13 cellular contexts compared by ENCODE assay signal in the genomic region with DNA sequence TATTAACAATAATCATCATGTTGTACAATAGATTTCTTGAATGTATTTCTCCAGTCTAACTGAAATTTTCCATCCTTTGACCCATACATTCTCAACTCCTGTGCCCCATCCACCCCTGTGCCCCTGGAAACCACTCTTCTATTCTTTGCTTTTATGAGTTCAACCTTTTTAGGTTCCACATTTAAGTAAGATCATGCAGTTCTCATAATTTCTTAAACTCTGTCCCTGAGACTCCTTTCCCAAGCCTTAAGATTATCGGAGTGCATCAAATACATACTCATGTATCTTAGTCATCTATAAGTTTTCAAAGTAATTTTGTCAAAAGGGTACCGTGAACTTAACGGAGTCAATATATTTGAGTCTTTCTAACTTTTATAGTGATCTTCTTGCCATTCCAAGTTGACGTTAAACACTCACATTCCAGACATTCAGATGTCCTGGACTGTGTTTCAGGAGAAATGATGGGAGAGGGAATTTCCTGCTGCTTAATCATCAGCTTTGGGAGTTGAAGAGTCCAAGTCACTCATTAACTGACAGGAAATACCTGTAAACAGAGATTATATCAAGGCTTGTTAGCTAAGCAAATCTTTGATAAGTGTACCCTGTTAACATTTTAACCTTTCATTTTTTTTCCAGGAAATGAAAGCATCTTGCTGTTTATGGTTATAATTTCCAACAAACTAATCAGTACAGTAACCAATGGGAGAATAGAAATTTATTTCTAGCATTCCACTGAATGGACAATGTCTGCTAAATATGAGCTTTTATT.
DNase-seq lines count a peak whose midpoint lies in the region; ATAC-seq, FAIRE-seq and TF ChIP-seq lines count a peak whose summit lies in the region.
"Had no signal": no experiment of that assay in that cellular context is flagged by ENCODE, and none has a peak within 500 bp of the region (broad histone marks: within the 10 kb centered on the region; RNA-seq: fewer than 3 reads in every experiment).

No MANE protein-coding gene starts in this region.

- WGBS in spleen, 5 donors = 56 to 86% (median 66%) methylated on average over 4 of the region's 4 CpGs

- H3K9me3 ChIP-seq in HUES48 (ENCODE audit: control insufficient read depth, insufficient read depth, low read length) (no peaks in the 10 kb centered on the region), lower lobe of right lung (no peaks in the 10 kb centered on the region), spleen (no peaks in the 10 kb centered on the region)

- H3K9ac ChIP-seq in HUES48 (ENCODE audit: low read depth, low read length) = no peak overlapping the region

- no peak for TF ChIP-seq CTCF in AG04449 (IDR thresholded peaks at IDR 0.05; ENCODE audit: insufficient read depth, low read length, missing control alignments)
- no peak for TF ChIP-seq CTCF in bronchial epithelial cell (IDR thresholded peaks at IDR 0.05; ENCODE audit: insufficient read depth, low read length, severe bottlenecking)
- no peak for TF ChIP-seq CTCF in lower lobe of right lung (IDR thresholded peaks at IDR 0.05)
- TF ChIP-seq CTCF in spleen (IDR thresholded peaks at IDR 0.05 in 8 of 11, conservative IDR thresholded peaks at IDR 0.05 in 3 of 11) = no peak

- H3K36me3 ChIP-seq in HUES48 (ENCODE audit: control insufficient read depth, insufficient read depth, low read length) (no peaks in the 10 kb centered on the region), bronchial epithelial cell (ENCODE audit: control insufficient read depth, insufficient read depth, low read length) (peaks cover 1% of the 10 kb centered on the region), lower lobe of right lung (no peaks in the 10 kb centered on the region), spleen (no peaks in the 10 kb centered on the region)

- ATAC-seq in lower lobe of right lung = peak; percentile 66 to 88
- ATAC-seq in GM18498 (IDR thresholded peaks at IDR 0.05; ENCODE audit: unreplicated experiment) = no peak
- no peak for ATAC-seq in GM19395 (IDR thresholded peaks at IDR 0.05; ENCODE audit: unreplicated experiment)

- POLR2A ChIA-PET in AG04449 (lab: Yijun Ruan, JAX) = no interaction called here

- FAIRE-seq in bronchial epithelial cell (lab: Jason Lieb, UNC) (no peak), frontal cortex (lab: Jason Lieb, UNC) (no peak)

- no peak overlapping the region; the same call in 1 of the 2 replicates for H3K4me3 ChIP-seq in AG04449 (ENCODE audit: low read depth, low read length)
- no peak overlapping the region for H3K4me3 ChIP-seq in HUES48 (ENCODE audit: low read depth, low read length)
- no peak overlapping the region for H3K4me3 ChIP-seq in bronchial epithelial cell (ENCODE audit: low read depth, low read length)
- no peak overlapping the region for H3K4me3 ChIP-seq in lower lobe of right lung
- H3K4me3 ChIP-seq in spleen = no peak overlapping the region
- H3K4me3 ChIP-seq: skin epidermis had no signal

- CTCF ChIA-PET in AG04449 (lab: Yijun Ruan, JAX) = interaction anchor here (0.6 to 2.1 kb wide), 3 partner anchors 12 to 219 kb away, joined by 3 to 5 read pairs (median 4); no protein-coding TSS in a partner anchor

- intact Hi-C loops in lower lobe of right lung (cut with DNase I) = no loop called here
- intact Hi-C loops in spleen (cut with DNase I; ENCODE audit: low total_unique reads) = no loop called here

- H3K4me1 ChIP-seq in HUES48 (ENCODE audit: control insufficient read depth, insufficient read depth, low read length) = peaks cover 25% of the 10 kb centered on the region
- H3K4me1 ChIP-seq in lower lobe of right lung = peaks cover 39% of the 10 kb centered on the region
- peaks cover 0 to 28% (median 3%) of the 10 kb centered on the region in 6 donors for H3K4me1 ChIP-seq in spleen

- no peak for TF ChIP-seq POLR2A in spleen (IDR thresholded peaks at IDR 0.05)

- H3K27me3 ChIP-seq in HUES48 (ENCODE audit: control insufficient read depth, insufficient read depth, low read length) (no peaks in the 10 kb centered on the region), bronchial epithelial cell (ENCODE audit: control insufficient read depth, insufficient read depth, low read length) (no peaks in the 10 kb centered on the region), lower lobe of right lung (ENCODE audit: low read depth) (no peaks in the 10 kb centered on the region), spleen (replicated peaks in 1 of 7) (no peaks in the 10 kb centered on the region)

- H3K27ac ChIP-seq in HUES48 (ENCODE audit: low read depth, low read length) (peak overlapping the region; percentile 46), lower lobe of right lung (no peak overlapping the region), spleen (no peak overlapping the region)

- DNase-seq in AG04449 (ENCODE audit: low read depth, low spot score) (peak; percentile 91), bronchial epithelial cell (ENCODE audit: low read depth) (peak; percentile 92), lower lobe of right lung (no peak), frontal cortex (ENCODE audit: low spot score in 2 of 2) (no peak), spleen (no peak)
- DNase-seq: activated naive CD8-positive, alpha-beta T cell treated with anti-CD3 and anti-CD28 coated beads for 36 hours; CD8-positive, alpha-beta memory T cell; hippocampal formation; NCI-H2081 had no signal

Comparison
In these comparisons a context has a peak if more than half of its experiments do, and no peak if none do; other contexts are left out.
1. DNase-seq: peak in AG04449 (single experiment) and bronchial epithelial cell (single experiment); none in lower lobe of right lung (single experiment), frontal cortex (0 of 2) and spleen (single experiment).
2. ATAC-seq: peak in lower lobe of right lung (2 of 2); none in GM18498 (single experiment) and GM19395 (single experiment).